ENCODE assay signal across 19 cellular contexts in the genomic region with DNA sequence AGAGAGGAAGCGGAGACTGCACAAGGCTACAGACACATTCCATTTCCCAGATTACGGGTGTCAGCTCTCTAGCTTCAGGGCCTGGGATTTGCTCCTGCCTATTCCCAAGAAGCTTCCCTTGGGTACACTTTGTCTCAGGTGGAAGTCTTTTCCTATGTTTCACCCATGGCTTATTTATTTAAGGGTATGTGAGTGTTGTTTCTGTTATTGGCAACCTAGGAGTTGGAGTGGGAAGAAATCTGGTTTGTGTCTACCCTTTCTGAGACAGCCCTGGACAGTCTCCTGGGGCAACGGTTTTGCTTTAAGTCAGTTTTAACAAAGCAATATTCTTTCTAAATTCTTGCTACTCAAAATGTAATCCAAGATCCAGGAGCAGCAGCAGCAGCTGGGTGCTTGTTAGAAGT.
DNase-seq lines count a peak whose midpoint lies in the region; ATAC-seq and TF ChIP-seq lines count a peak whose summit lies in the region.
"Had no signal": no experiment of that assay in that cellular context is flagged by ENCODE, and none has a peak within 500 bp of the region (broad histone marks: within the 10 kb centered on the region; RNA-seq: fewer than 3 reads in every experiment).

No MANE protein-coding gene starts in this region.

- WGBS in heart left ventricle, 4 donors = 59 to 76% (median 70%) methylated on average over 3 of the region's 3 CpGs
- WGBS in sigmoid colon, 2 donors = 88 to 95% methylated on average over 3 of the region's 3 CpGs

- H3K4me3 ChIP-seq in heart left ventricle (no peak overlapping the region), sigmoid colon (no peak overlapping the region)
- H3K4me3 ChIP-seq: Peyer's patch had no signal

- H3K9me3 ChIP-seq in heart left ventricle = no peaks in the 10 kb centered on the region
- no peaks in the 10 kb centered on the region for H3K9me3 ChIP-seq in sigmoid colon
- H3K9me3 ChIP-seq: Peyer's patch had no signal

- H3K4me1 ChIP-seq in heart left ventricle (peaks cover 0 to 61% (median 30%) of the 10 kb centered on the region in 12 donors), sigmoid colon (peaks cover 0 to 84% (median 73%) of the 10 kb centered on the region in 4 donors)
- H3K4me1 ChIP-seq: parathyroid adenoma had no signal

- peak overlapping the region; percentile 88 for H3K27ac Mint-ChIP-seq in stimulated activated naive CD8-positive, alpha-beta T cell treated with anti-CD3 and anti-CD28 coated beads, Interleukin-15, Interleukin-2, amounts not matched to agents 100 ng/mL and 50 ng/mL, for 24 hours
- H3K27ac Mint-ChIP-seq in stimulated activated naive CD8-positive, alpha-beta T cell treated with anti-CD3 and anti-CD28 coated beads, Interleukin-15, amount 100 ng/mL, for 72 hours = no peak overlapping the region

- H3K9me3 Mint-ChIP-seq in stimulated activated naive CD8-positive, alpha-beta T cell treated with anti-CD3 and anti-CD28 coated beads, Interleukin-15, Interleukin-2, amounts not matched to agents 100 ng/mL and 50 ng/mL, for 24 hours = no peaks in the 10 kb centered on the region
- peaks cover 5 to 8% of the 10 kb centered on the region in 2 donors for H3K9me3 Mint-ChIP-seq in stimulated activated naive CD8-positive, alpha-beta T cell treated with anti-CD3 and anti-CD28 coated beads, Interleukin-15, amount 100 ng/mL, for 72 hours
- H3K9me3 Mint-ChIP-seq: activated naive CD8-positive, alpha-beta T cell treated with anti-CD3 and anti-CD28 coated beads for 36 hours; activated T-cell treated with anti-CD3 and anti-CD28 coated beads, Interleukin-2, amount 50 U/mL, for 72 hours had no signal

- intact Hi-C loops in heart left ventricle (cut with DNase I) = loop anchor here (2.0 to 10.0 kb wide), 13 partner anchors 40 to 191 kb away; partner anchors contain the start of gene MICAL2 (in 3 of the 10)
- intact Hi-C loops in sigmoid colon (cut with DNase I) = loop anchor here (2.0 to 5.0 kb wide), 2 partner anchors 75 to 125 kb away; partner anchors contain the start of gene MICAL2

- H3K4me3 Mint-ChIP-seq in stimulated activated naive CD8-positive, alpha-beta T cell treated with anti-CD3 and anti-CD28 coated beads, Interleukin-15, Interleukin-2, amounts not matched to agents 100 ng/mL and 50 ng/mL, for 24 hours = no peak overlapping the region
- no peak overlapping the region for H3K4me3 Mint-ChIP-seq in stimulated activated naive CD8-positive, alpha-beta T cell treated with anti-CD3 and anti-CD28 coated beads, Interleukin-15, amount 100 ng/mL, for 72 hours
- H3K4me3 Mint-ChIP-seq: activated naive CD8-positive, alpha-beta T cell treated with anti-CD3 and anti-CD28 coated beads for 36 hours had no signal

- H3K27me3 ChIP-seq in heart left ventricle = no peaks in the 10 kb centered on the region
- no peaks in the 10 kb centered on the region for H3K27me3 ChIP-seq in sigmoid colon
- H3K27me3 ChIP-seq: Peyer's patch had no signal

- peak overlapping the region in 9 of 12 donors; percentile 23 to 82 (median 44) for H3K27ac ChIP-seq in heart left ventricle
- peak overlapping the region; percentile 77 to 89 (median 86) for H3K27ac ChIP-seq in sigmoid colon
- H3K27ac ChIP-seq: parathyroid adenoma had no signal

- ATAC-seq in stimulated activated naive CD8-positive, alpha-beta T cell treated with anti-CD3 and anti-CD28 coated beads, Interleukin-15, amount 100 ng/mL, for 72 hours = no peak
- ATAC-seq in heart left ventricle (peak in 2 of 4 donors; percentile 30 to 32), GM21447 (IDR thresholded peaks at IDR 0.05; ENCODE audit: unreplicated experiment) (no peak), HG03521 (IDR thresholded peaks at IDR 0.05; ENCODE audit: unreplicated experiment) (no peak), GM21367 (IDR thresholded peaks at IDR 0.05; ENCODE audit: unreplicated experiment) (no peak), GM19395 (IDR thresholded peaks at IDR 0.05; ENCODE audit: unreplicated experiment) (no peak)
- ATAC-seq: activated T-cell treated with anti-CD3 and anti-CD28 coated beads, Interleukin-2, amount 50 U/mL, for 72 hours had no signal

- H3K27me3 Mint-ChIP-seq in stimulated activated naive CD8-positive, alpha-beta T cell treated with anti-CD3 and anti-CD28 coated beads, Interleukin-15, Interleukin-2, amounts not matched to agents 100 ng/mL and 50 ng/mL, for 24 hours = no peaks in the 10 kb centered on the region
- H3K27me3 Mint-ChIP-seq in stimulated activated naive CD8-positive, alpha-beta T cell treated with anti-CD3 and anti-CD28 coated beads, Interleukin-15, amount 100 ng/mL, for 72 hours = no peaks in the 10 kb centered on the region
- H3K27me3 Mint-ChIP-seq: activated naive CD8-positive, alpha-beta T cell treated with anti-CD3 and anti-CD28 coated beads for 36 hours had no signal

- H3K4me1 Mint-ChIP-seq in stimulated activated naive CD8-positive, alpha-beta T cell treated with anti-CD3 and anti-CD28 coated beads, Interleukin-15, Interleukin-2, amounts not matched to agents 100 ng/mL and 50 ng/mL, for 24 hours (ENCODE audit: low read depth) = peaks cover 43% of the 10 kb centered on the region
- H3K4me1 Mint-ChIP-seq in stimulated activated naive CD8-positive, alpha-beta T cell treated with anti-CD3 and anti-CD28 coated beads, Interleukin-15, amount 100 ng/mL, for 72 hours = peaks cover 46% of the 10 kb centered on the region

- H3K36me3 Mint-ChIP-seq in stimulated activated naive CD8-positive, alpha-beta T cell treated with anti-CD3 and anti-CD28 coated beads, Interleukin-15, Interleukin-2, amounts not matched to agents 100 ng/mL and 50 ng/mL, for 24 hours (ENCODE audit: low read depth) = peaks cover 74% of the 10 kb centered on the region

- TF ChIP-seq POLR2A in heart left ventricle (IDR thresholded peaks at IDR 0.05) (no peak), sigmoid colon (IDR thresholded peaks at IDR 0.05) (no peak)

- peaks cover 0 to 60% (median 43%) of the 10 kb centered on the region in 9 donors for H3K36me3 ChIP-seq in heart left ventricle
- H3K36me3 ChIP-seq in sigmoid colon = peaks cover 0 to 11% (median 6%) of the 10 kb centered on the region in 4 donors

- TF ChIP-seq EP300 in sigmoid colon (IDR thresholded peaks at IDR 0.05) = peak; percentile 66 to 96 (median 88)

- TF ChIP-seq CTCF in heart left ventricle (IDR thresholded peaks at IDR 0.05) (no peak), sigmoid colon (IDR thresholded peaks at IDR 0.05) (no peak)

- DNase-seq in stimulated activated naive CD8-positive, alpha-beta T cell treated with anti-CD3 and anti-CD28 coated beads, Interleukin-15, amount 100 ng/mL, for 72 hours = no peak
- DNase-seq in heart left ventricle (no peak), sigmoid colon (peak; percentile 84)
- DNase-seq: activated naive CD8-positive, alpha-beta T cell treated with anti-CD3 and anti-CD28 coated beads for 36 hours; activated T-cell treated with anti-CD3 and anti-CD28 coated beads, Interleukin-2, amount 50 U/mL, for 72 hours; effector memory CD4-positive, alpha-beta T cell; HCEC 1CT; Karpas-422; left cardiac atrium; NCI-H1092; NCI-H2171; NCI-H82; Peyer's patch had no signal
